Comparison of ENCODE assay signal across 8 cellular contexts in genomic region chr1:8025671-8026144, GRCh38. TPM values are rescaled to one million over a fixed set of nuclear protein-coding genes. Genes with fewer than 3 reads are reported as not detected.
DNase-seq lines count a peak whose midpoint lies in the region; ATAC-seq, FAIRE-seq and TF ChIP-seq lines count a peak whose summit lies in the region.

No MANE protein-coding gene starts in this region.

- CTCF ChIA-PET in activated naive CD4-positive, alpha-beta T cell treated with anti-CD3 and anti-CD28 coated beads, Interleukin-2, amount 10 ng/mL, durations not matched to agents 7 days and 5 days (lab: Charles Lee) = interaction anchor here (2.7 kb wide), 1 partner anchor 10 kb away, joined by 7 read pairs; no protein-coding TSS in a partner anchor
- CTCF ChIA-PET in naive thymus-derived CD4-positive, alpha-beta T cell (lab: Charles Lee) = no interaction called here

- no peaks in the 10 kb centered on the region for H3K9me3 Mint-ChIP-seq in activated naive CD4-positive, alpha-beta T cell treated with anti-CD3 and anti-CD28 coated beads, Interleukin-2, amount 10 ng/mL, durations not matched to agents 7 days and 5 days
- peaks cover 0 to 2% (median 0%) of the 10 kb centered on the region in 11 donors for H3K9me3 Mint-ChIP-seq in naive thymus-derived CD4-positive, alpha-beta T cell

- no peaks in the 10 kb centered on the region for H3K9me3 ChIP-seq in naive thymus-derived CD4-positive, alpha-beta T cell (ENCODE audit: control insufficient read depth in 2 of 3, low read length in 3 of 3)

- no peaks in the 10 kb centered on the region for H3K36me3 ChIP-seq in naive thymus-derived CD4-positive, alpha-beta T cell (ENCODE audit: control insufficient read depth in 2 of 3, insufficient read depth in 3 of 3, low read length in 3 of 3)

- H3K4me3 Mint-ChIP-seq in activated naive CD4-positive, alpha-beta T cell treated with anti-CD3 and anti-CD28 coated beads, Interleukin-2, amount 10 ng/mL, durations not matched to agents 7 days and 5 days = peak overlapping the region; percentile 63
- H3K4me3 Mint-ChIP-seq in naive thymus-derived CD4-positive, alpha-beta T cell = peak overlapping the region; percentile 78 to 96 (median 88)

- peak overlapping the region; percentile 97 to 98 for H3K27ac ChIP-seq in coronary artery
- peak overlapping the region; percentile 49 for H3K27ac ChIP-seq in naive thymus-derived CD4-positive, alpha-beta T cell (ENCODE audit: low read depth, low read length)

- ATAC-seq in HG03565 (IDR thresholded peaks at IDR 0.05; ENCODE audit: unreplicated experiment) = peak; percentile 10
- ATAC-seq in naive thymus-derived CD4-positive, alpha-beta T cell = peak; percentile 6

- FAIRE-seq in GM12892 (lab: Jason Lieb, UNC) = no peak

- peaks cover 0 to 7% of the 10 kb centered on the region in 2 donors for H3K27me3 ChIP-seq in naive thymus-derived CD4-positive, alpha-beta T cell (ENCODE audit: control insufficient read depth in 2 of 2, insufficient read depth in 2 of 2, low read length in 2 of 2)

- peaks cover 65% of the 10 kb centered on the region for H3K27me3 Mint-ChIP-seq in activated naive CD4-positive, alpha-beta T cell treated with anti-CD3 and anti-CD28 coated beads, Interleukin-2, amount 10 ng/mL, durations not matched to agents 7 days and 5 days
- H3K27me3 Mint-ChIP-seq in naive thymus-derived CD4-positive, alpha-beta T cell = peaks cover 7 to 73% (median 23%) of the 10 kb centered on the region in 5 donors

- peak; percentile 28 for DNase-seq in activated naive CD4-positive, alpha-beta T cell treated with anti-CD3 and anti-CD28 coated beads, Interleukin-2, amount 10 ng/mL, durations not matched to agents 7 days and 5 days
- DNase-seq in activated naive CD4-positive, alpha-beta T cell treated with anti-CD3 and anti-CD28 coated beads, Interleukin-2, amount 50 U/mL, for 16 hours = no peak
- DNase-seq in coronary artery (ENCODE audit: low spot score) = peak; percentile 78
- DNase-seq in naive thymus-derived CD4-positive, alpha-beta T cell = peak in 1 of 9 donors; percentile 16
- DNase-seq in GM12892 (ENCODE audit: insufficient read length) = no peak
- DNase-seq in NCI-H2196 (lab: John Stamatoyannopoulos, UW; ENCODE audit: unreplicated experiment) = no peak
- no peak for DNase-seq in NCI-H2107 (lab: John Stamatoyannopoulos, UW)

- no peak overlapping the region for H3K27ac Mint-ChIP-seq in activated naive CD4-positive, alpha-beta T cell treated with anti-CD3 and anti-CD28 coated beads, Interleukin-2, amount 10 ng/mL, durations not matched to agents 7 days and 5 days
- peak overlapping the region in 6 of 9 donors; percentile 16 to 89 (median 56) for H3K27ac Mint-ChIP-seq in naive thymus-derived CD4-positive, alpha-beta T cell

- peaks cover 13% of the 10 kb centered on the region for H3K4me1 Mint-ChIP-seq in activated naive CD4-positive, alpha-beta T cell treated with anti-CD3 and anti-CD28 coated beads, Interleukin-2, amount 10 ng/mL, durations not matched to agents 7 days and 5 days
- peaks cover 7 to 12% (median 10%) of the 10 kb centered on the region in 7 donors for H3K4me1 Mint-ChIP-seq in naive thymus-derived CD4-positive, alpha-beta T cell

- peaks cover 6 to 11% of the 10 kb centered on the region in 2 donors for H3K4me1 ChIP-seq in naive thymus-derived CD4-positive, alpha-beta T cell (ENCODE audit: control insufficient read depth in 2 of 2, insufficient read depth in 2 of 2, low read length in 2 of 2)

- no peaks in the 10 kb centered on the region for H3K36me3 Mint-ChIP-seq in activated naive CD4-positive, alpha-beta T cell treated with anti-CD3 and anti-CD28 coated beads, Interleukin-2, amount 10 ng/mL, durations not matched to agents 7 days and 5 days
- H3K36me3 Mint-ChIP-seq in naive thymus-derived CD4-positive, alpha-beta T cell = peaks cover 0 to 5% (median 0%) of the 10 kb centered on the region in 5 donors

- no peak for TF ChIP-seq CTCF in coronary artery (IDR thresholded peaks at IDR 0.05)

- H3K4me3 ChIP-seq in coronary artery = peak overlapping the region; percentile 97
- H3K4me3 ChIP-seq in naive thymus-derived CD4-positive, alpha-beta T cell (ENCODE audit: low read length) = peak overlapping the region; percentile 36

- TF ChIP-seq POLR2A in GM12892 (IDR thresholded peaks at IDR 0.05; ENCODE audit: low read depth, low read length) = no peak

- POLR2A ChIA-PET in naive thymus-derived CD4-positive, alpha-beta T cell (lab: Charles Lee) = interaction anchor here (1.7 kb wide), 1 partner anchor 12 kb away, joined by 3 read pairs; no protein-coding TSS in a partner anchor

- intact Hi-C loops in naive thymus-derived CD4-positive, alpha-beta T cell (cut with micrococcal nuclease) = loop anchor here (1.0 to 10.0 kb wide), 9 partner anchors 10 to 829 kb away; partner anchors contain the start of genes SLC45A1 (in 2 of the 2) and PARK7 (in 1 of the 2)

RNA-seq across cellular contexts. Expression of gene ERRFI1, which starts 0.4 kb away (rescaled TPM):
- total RNA-seq in naive thymus-derived CD4-positive, alpha-beta T cell = 1 to 10 TPM in 2 of 5 experiments, under 1 TPM in 3; 0.36 to 1.7 (median 0.98) TPM
- under 1 TPM; 0.18 to 0.56 TPM for polyA plus RNA-seq in naive thymus-derived CD4-positive, alpha-beta T cell
- polyA plus RNA-seq in GM12892 (2012; ENCODE audit: missing spikeins) = 1.9 TPM

Comparison
In these comparisons a context has a peak if more than half of its experiments do, and no peak if none do; other contexts are left out.
1. DNase-seq: peak in activated naive CD4-positive, alpha-beta T cell treated with anti-CD3 and anti-CD28 coated beads, Interleukin-2, amount 10 ng/mL, durations not matched to agents 7 days and 5 days (single experiment) and coronary artery (single experiment); none in activated naive CD4-positive, alpha-beta T cell treated with anti-CD3 and anti-CD28 coated beads, Interleukin-2, amount 50 U/mL, for 16 hours (single experiment), GM12892 (single experiment), NCI-H2196 (single experiment) and NCI-H2107 (single experiment).